In the genomic region with DNA sequence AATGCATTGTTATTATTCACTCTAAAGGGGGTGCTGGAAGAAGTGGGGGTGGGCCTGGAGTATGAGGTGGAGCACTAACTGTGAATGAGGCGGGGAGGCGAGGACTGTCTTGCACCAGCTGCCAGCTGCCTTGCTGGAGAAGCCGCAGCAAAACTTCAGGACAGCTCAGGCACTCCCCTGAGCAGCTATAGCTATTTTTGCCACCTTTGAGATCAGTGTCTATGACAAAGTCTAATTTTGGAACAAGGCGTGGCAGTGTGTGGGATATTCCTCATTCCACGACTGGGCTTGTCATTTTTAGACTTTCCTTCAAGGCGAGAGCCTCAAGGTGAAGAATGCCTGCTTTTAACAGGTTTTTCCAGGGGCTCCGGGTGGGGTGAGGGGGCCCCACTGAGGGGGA, we compare ENCODE assay signal across 26 cellular contexts.
DNase-seq lines count a peak whose midpoint lies in the region; ATAC-seq and TF ChIP-seq lines count a peak whose summit lies in the region.
"Had no signal": no experiment of that assay in that cellular context is flagged by ENCODE, and none has a peak within 500 bp of the region (broad histone marks: within the 10 kb centered on the region; RNA-seq: fewer than 3 reads in every experiment).

No MANE protein-coding gene starts in this region.

- H3K4me3 ChIP-seq in RWPE2 (ENCODE audit: severe bottlenecking) = no peak overlapping the region
- H3K4me3 ChIP-seq in skeletal muscle tissue (ENCODE audit: low read length in 3 of 3) = peak overlapping the region; percentile 45 to 62 (median 46)
- H3K4me3 ChIP-seq: esophagus muscularis mucosa, GM12878, HAP-1, MG63 had no signal

- DNase-seq in RWPE2 (ENCODE audit: low spot score) (no peak), middle frontal gyrus (ENCODE audit: extremely low spot score, low spot score) (peak; percentile 30), cerebellar cortex (ENCODE audit: low spot score) (no peak), COLO829 (ENCODE audit: low spot score) (no peak)
- no peak for DNase-seq in effector CD8-positive, alpha-beta T cell (lab: John Stamatoyannopoulos, UW)
- DNase-seq: activated gamma-delta T cell; activated naive CD8-positive, alpha-beta T cell treated with anti-CD3 and anti-CD28 coated beads, Interleukin-2, amount 10 ng/mL, durations not matched to agents 7 days and 5 days; effector memory CD8-positive, alpha-beta T cell; EL; foreskin melanocyte; KBM-7; MG63; NCI-H1436 treated with DMSO at 0.1 percent for 48 hours; NCI-H2107; NCI-H446 treated with DMSO at 0.1 percent for 48 hours; nephron progenitor cell; stimulated activated CD4-positive, alpha-beta T cell treated with anti-CD3 and anti-CD28 coated beads, Interleukin-15, amount 100 ng/mL, for 24 hours; stimulated activated naive CD4-positive, alpha-beta T cell had no signal

- H3K27ac ChIP-seq in RWPE2 (ENCODE audit: poor library complexity, severe bottlenecking) (no peak overlapping the region), skeletal muscle tissue (ENCODE audit: low read depth, low read length) (peak overlapping the region; percentile 89)
- H3K27ac ChIP-seq: esophagus muscularis mucosa, parathyroid adenoma, RWPE1 had no signal

- ATAC-seq in RWPE2 (ENCODE audit: low read depth) = peak; percentile 37; the same call in 1 of the 3 replicates
- ATAC-seq in esophagus mucosa = peak; percentile 50
- ATAC-seq: effector memory CD8-positive, alpha-beta T cell; GM12878; sciatic nerve had no signal

- H3K4me1 ChIP-seq in RWPE2 (ENCODE audit: insufficient read depth, poor library complexity, severe bottlenecking) (no peaks in the 10 kb centered on the region), skeletal muscle tissue (ENCODE audit: control insufficient read depth in 3 of 3, insufficient read depth in 3 of 3, low read length in 3 of 3) (peaks cover 0 to 15% (median 9%) of the 10 kb centered on the region in 3 donors)
- H3K4me1 ChIP-seq: HAP-1, parathyroid adenoma had no signal

- H3K9me3 ChIP-seq in RWPE2 (ENCODE audit: severe bottlenecking) = no peaks in the 10 kb centered on the region
- no peaks in the 10 kb centered on the region for H3K9me3 ChIP-seq in skeletal muscle tissue (ENCODE audit: control insufficient read depth in 3 of 3, low read length in 3 of 3)
- H3K9me3 ChIP-seq: esophagus muscularis mucosa, HAP-1, MG63 had no signal

- TF ChIP-seq CTCF in RWPE2 (IDR thresholded peaks at IDR 0.05; ENCODE audit: poor library complexity, severe bottlenecking) = no peak

- H3K9ac ChIP-seq in skeletal muscle tissue (ENCODE audit: low read depth in 1 of 3, low read length in 3 of 3) = peak overlapping the region; percentile 73 to 81 (median 75)
- H3K9ac ChIP-seq: parathyroid adenoma had no signal

- H3K27me3 ChIP-seq in RWPE2 (ENCODE audit: insufficient read depth, poor library complexity, severe bottlenecking) (peaks cover 27% of the 10 kb centered on the region), skeletal muscle tissue (ENCODE audit: control insufficient read depth in 3 of 3, insufficient read depth in 3 of 3, low read length in 3 of 3) (no peaks in the 10 kb centered on the region)
- H3K27me3 ChIP-seq: esophagus muscularis mucosa, MG63 had no signal

- H3K36me3 ChIP-seq in RWPE2 (ENCODE audit: low read depth) (no peaks in the 10 kb centered on the region), skeletal muscle tissue (ENCODE audit: control insufficient read depth in 3 of 3, insufficient read depth in 3 of 3, low read length in 3 of 3) (no peaks in the 10 kb centered on the region)
- H3K36me3 ChIP-seq: esophagus muscularis mucosa, HAP-1, MG63 had no signal
